ENCODE assay signal across 27 cellular contexts in the genomic region with DNA sequence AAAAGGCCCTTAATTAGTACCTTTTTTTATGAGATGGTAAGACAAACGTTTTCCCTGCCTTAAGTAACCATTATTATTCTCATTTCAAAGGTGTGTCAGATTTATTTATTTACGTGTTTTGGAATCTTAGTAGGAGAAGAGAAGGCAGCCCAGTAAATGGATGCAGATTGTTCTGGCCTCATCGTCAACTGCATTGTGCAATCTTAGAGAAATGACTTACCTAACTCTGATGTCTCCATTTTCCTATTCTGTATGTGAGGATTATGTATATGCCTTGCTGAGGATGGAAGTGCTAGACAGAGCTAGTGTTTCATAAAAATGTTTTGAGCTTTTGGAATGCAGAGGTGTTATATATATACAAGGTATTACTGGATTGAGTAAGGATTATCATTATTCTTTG.
"Had no signal": no experiment of that assay in that cellular context is flagged by ENCODE, and none has a peak within 500 bp of the region (broad histone marks: within the 10 kb centered on the region; RNA-seq: fewer than 3 reads in every experiment).

No MANE protein-coding gene starts in this region.

- H3K4me3 ChIP-seq: colonic mucosa, coronary artery, dorsolateral prefrontal cortex, esophagus muscularis mucosa, esophagus squamous epithelium, gastrocnemius medialis, gastroesophageal sphincter, heart left ventricle, heart right ventricle had no signal

- DNase-seq: colonic mucosa; cortex of kidney; dermis blood vessel endothelial cell; dorsolateral prefrontal cortex; effector CD4-positive, alpha-beta T cell; effector CD8-positive, alpha-beta T cell; effector memory CD4-positive, alpha-beta T cell; effector memory CD8-positive, alpha-beta T cell; endodermal cell; erythroblast; esophagus squamous epithelium; foreskin fibroblast; foreskin keratinocyte; foreskin melanocyte; gastrocnemius medialis; glutamatergic neuron; head of caudate nucleus; heart left ventricle; heart right ventricle had no signal

- H3K9me3 Mint-ChIP-seq: effector memory CD8-positive, alpha-beta T cell; endodermal cell had no signal

- H3K4me1 ChIP-seq: colonic mucosa, esophagus muscularis mucosa, gastrocnemius medialis, gastroesophageal sphincter, heart left ventricle, heart right ventricle had no signal

- FAIRE-seq: colon, endometrium, endothelial cell of umbilical vein, frontal cortex had no signal

- H3K9me3 ChIP-seq: colonic mucosa, esophagus muscularis mucosa, esophagus squamous epithelium, gastrocnemius medialis, gastroesophageal sphincter, heart left ventricle, heart right ventricle had no signal

- H3K27ac Mint-ChIP-seq: dendritic cell treated with granulocyte-macrophage colony-stimulating factor and Interleukin-4, amounts not matched to agents 40 ng/mL and 50 ng/mL, for 4 days; effector memory CD8-positive, alpha-beta T cell; endodermal cell had no signal

- H3K4me3 Mint-ChIP-seq: dendritic cell treated with granulocyte-macrophage colony-stimulating factor and Interleukin-4, amounts not matched to agents 40 ng/mL and 50 ng/mL, for 4 days; effector memory CD8-positive, alpha-beta T cell; endodermal cell had no signal

- ATAC-seq: effector memory CD8-positive, alpha-beta T cell; foreskin keratinocyte; gastrocnemius medialis; gastroesophageal sphincter; heart left ventricle; heart right ventricle had no signal

- H3K36me3 ChIP-seq: colonic mucosa, esophagus muscularis mucosa, esophagus squamous epithelium, gastrocnemius medialis, gastroesophageal sphincter, heart left ventricle, heart right ventricle had no signal

- H3K27ac ChIP-seq: colonic mucosa, coronary artery, dorsolateral prefrontal cortex, esophagus muscularis mucosa, foreskin keratinocyte, gastrocnemius medialis, gastroesophageal sphincter, heart left ventricle, heart right ventricle had no signal

- H3K27me3 Mint-ChIP-seq: dendritic cell treated with granulocyte-macrophage colony-stimulating factor and Interleukin-4, amounts not matched to agents 40 ng/mL and 50 ng/mL, for 4 days had no signal

- H3K27me3 ChIP-seq: colonic mucosa, dorsolateral prefrontal cortex, esophagus muscularis mucosa, esophagus squamous epithelium, foreskin keratinocyte, gastrocnemius medialis, gastroesophageal sphincter, heart left ventricle, heart right ventricle had no signal
